Comparison of ENCODE assay signal across 1 cellular context in the genomic region with DNA sequence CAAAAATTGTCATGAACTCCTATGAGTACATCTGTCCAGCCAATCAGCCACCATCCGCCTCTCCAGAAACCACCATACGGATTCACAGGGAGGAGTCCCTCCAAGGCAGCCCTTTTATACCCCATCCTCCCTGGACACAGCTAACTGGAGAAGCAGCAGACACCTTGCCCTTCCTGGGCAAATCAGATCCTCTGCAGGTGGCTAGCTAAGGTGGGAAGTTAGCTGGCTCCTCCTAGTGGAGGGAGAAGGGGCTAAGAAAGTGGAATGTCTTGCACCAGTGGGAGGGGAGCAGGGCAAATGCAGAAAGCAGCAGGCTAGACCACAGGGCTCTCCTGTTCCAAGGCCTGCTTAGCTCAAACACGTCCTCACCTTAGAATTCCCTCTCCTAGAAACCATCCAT.
TF ChIP-seq lines count a peak whose summit lies in the region.

No MANE protein-coding gene starts in this region.

TF ChIP-seq in K562, 482 proteins besides CTCF, POLR2A, EP300 and RAD21:
- TF ChIP-seq ZNF212 (CRISPR knock-in tag; IDR thresholded peaks at IDR 0.05) (no peak), DEAF1 (CRISPR knock-in tag; IDR thresholded peaks at IDR 0.05) (0 out of 2 replicates have a peak, but pooled peaks have one; percentile 14), CTCFL (IDR thresholded peaks at IDR 0.05; ENCODE audit: borderline replicate concordance, insufficient read depth, low read depth, low read length, poor library complexity, severe bottlenecking) (peak; percentile 56), SMC3 (conservative IDR thresholded peaks at IDR 0.05; ENCODE audit: insufficient read depth, low read depth, low read length) (peak; percentile 38; the same call in 1 of the 2 replicates), TAL1 (IDR thresholded peaks at IDR 0.05) (no peak), ZNF764 (CRISPR knock-in tag; IDR thresholded peaks at IDR 0.05; ENCODE audit: low read depth) (no peak), ZNF174 (CRISPR knock-in tag; IDR thresholded peaks at IDR 0.05) (no peak), KDM2B (CRISPR knock-in tag; IDR thresholded peaks at IDR 0.05) (no peak), ZNF217 (CRISPR knock-in tag; IDR thresholded peaks at IDR 0.05) (no peak), NCOA4 (IDR thresholded peaks at IDR 0.05; ENCODE audit: partially characterized antibody) (no peak), NEUROD1 (IDR thresholded peaks at IDR 0.05; ENCODE audit: borderline replicate concordance, low read depth, low read length, partially characterized antibody) (no peak), SAFB (IDR thresholded peaks at IDR 0.05; ENCODE audit: borderline replicate concordance, low read depth, low read length) (no peak), ZNF224 (CRISPR knock-in tag; IDR thresholded peaks at IDR 0.05) (no peak), HMBOX1 (IDR thresholded peaks at IDR 0.05) (no peak), TCF7 (IDR thresholded peaks at IDR 0.05; ENCODE audit: borderline replicate concordance) (no peak)
- TF ChIP-seq, protein P1, sequence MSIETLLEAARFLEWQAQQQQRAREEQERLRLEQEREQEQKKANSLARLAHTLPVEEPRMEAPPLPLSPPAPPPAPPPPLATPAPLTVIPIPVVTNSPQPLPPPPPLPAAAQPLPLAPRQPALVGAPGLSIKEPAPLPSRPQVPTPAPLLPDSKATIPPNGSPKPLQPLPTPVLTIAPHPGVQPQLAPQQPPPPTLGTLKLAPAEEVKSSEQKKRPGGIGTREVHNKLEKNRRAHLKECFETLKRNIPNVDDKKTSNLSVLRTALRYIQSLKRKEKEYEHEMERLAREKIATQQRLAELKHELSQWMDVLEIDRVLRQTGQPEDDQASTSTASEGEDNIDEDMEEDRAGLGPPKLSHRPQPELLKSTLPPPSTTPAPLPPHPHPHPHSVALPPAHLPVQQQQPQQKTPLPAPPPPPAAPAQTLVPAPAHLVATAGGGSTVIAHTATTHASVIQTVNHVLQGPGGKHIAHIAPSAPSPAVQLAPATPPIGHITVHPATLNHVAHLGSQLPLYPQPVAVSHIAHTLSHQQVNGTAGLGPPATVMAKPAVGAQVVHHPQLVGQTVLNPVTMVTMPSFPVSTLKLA (conservative IDR thresholded peaks at IDR 0.05): no peak
